Comparison of ENCODE assay signal across 8 cellular contexts in the genomic region with DNA sequence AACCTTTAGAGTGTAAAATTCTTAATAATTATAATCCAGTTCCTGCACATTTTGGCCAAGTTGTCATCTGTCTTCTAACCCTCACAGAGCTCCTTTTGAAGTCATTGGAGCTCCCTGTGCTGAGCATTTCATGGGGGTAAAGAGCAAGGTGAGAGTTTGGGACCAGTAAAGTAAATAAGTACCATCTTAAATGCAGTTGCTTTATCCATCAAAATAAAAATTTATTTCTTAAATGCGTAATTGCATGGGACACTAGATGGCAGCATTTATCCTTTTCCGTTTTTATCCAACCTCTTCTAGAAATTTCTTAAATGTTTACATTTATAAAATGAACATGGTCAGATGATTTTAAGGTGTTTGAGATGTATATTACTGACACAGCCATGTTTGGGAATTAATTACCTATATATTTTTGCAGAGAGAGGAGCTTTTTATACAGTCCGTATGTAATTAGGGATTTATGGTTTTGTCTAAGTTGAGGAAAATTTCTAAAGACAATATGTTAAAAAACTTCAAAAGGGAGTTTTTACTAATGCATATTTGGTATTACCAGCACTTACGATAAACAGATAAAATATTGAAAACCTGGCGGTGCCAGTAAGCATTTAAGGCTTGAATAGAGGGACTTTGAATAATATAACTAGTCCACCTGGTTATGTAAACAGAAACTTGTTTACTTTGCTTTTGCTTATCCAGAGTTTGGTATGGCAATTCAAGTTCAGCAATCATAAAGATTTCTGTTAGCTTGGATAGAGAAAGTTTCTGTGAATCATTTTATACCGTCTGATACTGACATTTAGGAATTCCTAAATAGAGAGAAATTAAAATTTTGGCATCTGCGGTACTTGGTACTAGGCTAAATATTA. TPM values are rescaled to one million over a fixed set of nuclear protein-coding genes. Genes with fewer than 3 reads are reported as not detected.
DNase-seq lines count a peak whose midpoint lies in the region; ATAC-seq, FAIRE-seq and TF ChIP-seq lines count a peak whose summit lies in the region.

No MANE protein-coding gene starts in this region.

- no peak overlapping the region for H3K4me3 Mint-ChIP-seq in CD14-positive monocyte
- H3K4me3 Mint-ChIP-seq in naive thymus-derived CD4-positive, alpha-beta T cell: no peak overlapping the region

- H3K9me3 ChIP-seq in K562 (replicated peaks; ENCODE audit: control insufficient read depth, insufficient read depth, low read depth, low read length): no peaks in the 10 kb centered on the region
- H3K9me3 ChIP-seq in naive thymus-derived CD4-positive, alpha-beta T cell (ENCODE audit: control insufficient read depth in 2 of 3, low read length in 3 of 3): no peaks in the 10 kb centered on the region

- peaks cover 0 to 14% of the 10 kb centered on the region in 2 experiments; a peak in 2 of 5 replicates for H3K4me1 ChIP-seq in K562 (replicated peaks in 1 of 2; ENCODE audit: control insufficient read depth in 2 of 2, insufficient read depth in 2 of 2, low read length in 2 of 2)
- H3K4me1 ChIP-seq in naive thymus-derived CD4-positive, alpha-beta T cell (ENCODE audit: control insufficient read depth in 2 of 2, insufficient read depth in 2 of 2, low read length in 2 of 2): no peaks in the 10 kb centered on the region

- TF ChIP-seq POLR2A in K562 (conservative IDR thresholded peaks at IDR 0.05): no peak

- H3K27me3 ChIP-seq in K562 (ENCODE audit: control insufficient read depth in 2 of 2, insufficient read depth in 2 of 2, low read length in 2 of 2): no peaks in the 10 kb centered on the region
- H3K27me3 ChIP-seq in naive thymus-derived CD4-positive, alpha-beta T cell (ENCODE audit: control insufficient read depth in 2 of 2, insufficient read depth in 2 of 2, low read length in 2 of 2): no peaks in the 10 kb centered on the region

- no peaks in the 10 kb centered on the region for H3K27me3 Mint-ChIP-seq in CD14-positive monocyte (ENCODE audit: low read depth in 3 of 3)
- H3K27me3 Mint-ChIP-seq in naive thymus-derived CD4-positive, alpha-beta T cell: no peaks in the 10 kb centered on the region

- no peak overlapping the region for H3K4me3 ChIP-seq in K562
- no peak overlapping the region for H3K4me3 ChIP-seq in naive thymus-derived CD4-positive, alpha-beta T cell (ENCODE audit: low read length)

- no peak; a peak in 1 of 4 replicates for TF ChIP-seq RAD21 in K562 (CRISPR knock-in tag; conservative IDR thresholded peaks at IDR 0.05 in 1 of 2, IDR thresholded peaks at IDR 0.05 in 1 of 2)

- H3K9me3 Mint-ChIP-seq in CD14-positive monocyte: no peaks in the 10 kb centered on the region
- H3K9me3 Mint-ChIP-seq in naive thymus-derived CD4-positive, alpha-beta T cell: no peaks in the 10 kb centered on the region

- peaks cover 38% of the 10 kb centered on the region for H3K4me1 Mint-ChIP-seq in CD14-positive monocyte
- H3K4me1 Mint-ChIP-seq in naive thymus-derived CD4-positive, alpha-beta T cell: peaks cover 11 to 27% (median 20%) of the 10 kb centered on the region in 7 donors

- no peak overlapping the region for H3K27ac ChIP-seq in K562 (ENCODE audit: extremely low read depth, low read depth, low read length)
- no peak overlapping the region for H3K27ac ChIP-seq in naive thymus-derived CD4-positive, alpha-beta T cell (ENCODE audit: low read depth, low read length)

- no peak for DNase-seq in CD14-positive monocyte (ENCODE audit: low spot score)
- DNase-seq in LHCN-M2 (ENCODE audit: low read depth): peak; percentile 33
- DNase-seq in K562 (ENCODE audit: extremely low read depth in 1 of 4, low spot score in 3 of 4): no peak
- DNase-seq in lung microvascular endothelial cell (ENCODE audit: low read depth in 2 of 2): peak; percentile 34 to 37
- DNase-seq in central memory CD4-positive, alpha-beta T cell: no peak
- no peak for DNase-seq in naive thymus-derived CD4-positive, alpha-beta T cell
- no peak for DNase-seq in globus pallidus (ENCODE audit: low spot score)

- WGBS in K562 (ENCODE audit: insufficient coverage, low coverage, missing lambda C conversion rate): 73% methylated on average over 7 of the region's 7 CpGs

- peaks cover 85% of the 10 kb centered on the region for H3K79me2 ChIP-seq in K562 (ENCODE audit: control insufficient read depth, insufficient read depth, low read length)

- ATAC-seq in K562 (no peak), HG03108 (IDR thresholded peaks at IDR 0.05; ENCODE audit: unreplicated experiment) (no peak)
- no peak for ATAC-seq in naive thymus-derived CD4-positive, alpha-beta T cell

- peaks cover 76% of the 10 kb centered on the region for H3K36me3 ChIP-seq in K562 (ENCODE audit: control insufficient read depth, insufficient read depth, low read length)
- peaks cover 0 to 24% (median 6%) of the 10 kb centered on the region in 3 experiments for H3K36me3 ChIP-seq in naive thymus-derived CD4-positive, alpha-beta T cell (ENCODE audit: control insufficient read depth in 2 of 3, insufficient read depth in 3 of 3, low read length in 3 of 3)

- in situ Hi-C loops in K562 (cut with MboI): no loop called here

- intact Hi-C loops in CD14-positive monocyte (cut with micrococcal nuclease) (loop anchor here in 1 of 2 donors (10.0 kb wide), 1 partner anchor 121 kb away; no protein-coding TSS in a partner anchor), K562 (cut with micrococcal nuclease) (loop anchor here (1.0 kb wide), 1 partner anchor 24 kb away; no protein-coding TSS in a partner anchor)
- intact Hi-C loops in naive thymus-derived CD4-positive, alpha-beta T cell (cut with micrococcal nuclease): loop anchor here in 1 of 2 donors (1.0 kb wide), 1 partner anchor 24 kb away; no protein-coding TSS in a partner anchor

- no peaks in the 10 kb centered on the region for H3K9me1 ChIP-seq in K562 (ENCODE audit: control insufficient read depth, insufficient read depth, low read length)

- POLR2A ChIA-PET in K562 (lab: Yijun Ruan, JAX): interaction anchor here (0.9 kb wide), 1 partner anchor 10 kb away, joined by 6 read pairs; no protein-coding TSS in a partner anchor
- POLR2A ChIA-PET in naive thymus-derived CD4-positive, alpha-beta T cell (lab: Charles Lee): interaction anchor here (0.6 kb wide), 1 partner anchor 202 kb away, joined by 3 read pairs; no protein-coding TSS in a partner anchor

- FAIRE-seq in K562 (lab: Jason Lieb, UNC): no peak

- H3K4me2 ChIP-seq in K562 (ENCODE audit: insufficient read depth, low read length): no peak overlapping the region

- H4K20me1 ChIP-seq in K562 (replicated peaks; ENCODE audit: control insufficient read depth, insufficient read depth, low read length): no peaks in the 10 kb centered on the region; the same call in 1 of the 2 replicates

- TF ChIP-seq EP300 in K562 (IDR thresholded peaks at IDR 0.05; ENCODE audit: low read length): no peak

- H2AFZ ChIP-seq in K562 (ENCODE audit: low read depth, low read length): no peak overlapping the region

- no TSS peak for BruUV-seq in K562 (replicated peaks; lab: Mats Ljungman, UMichigan)

- TF ChIP-seq CTCF in CD14-positive monocyte (IDR thresholded peaks at IDR 0.05) (peak; percentile 65), K562 (IDR thresholded peaks at IDR 0.05 in 2 of 3, conservative IDR thresholded peaks at IDR 0.05 in 1 of 3; ENCODE audit: insufficient read depth in 2 of 3, low read depth in 1 of 3, low read length in 3 of 3) (peak in 2 of 3 experiments; percentile 12 to 45; a peak in 3 of 6 replicates)

- H3K27ac Mint-ChIP-seq in CD14-positive monocyte: no peak overlapping the region
- no peak overlapping the region for H3K27ac Mint-ChIP-seq in naive thymus-derived CD4-positive, alpha-beta T cell

- H3K9ac ChIP-seq in K562 (ENCODE audit: insufficient read depth in 1 of 2, low read depth in 2 of 2, low read length in 2 of 2): no peak overlapping the region

- CTCF ChIA-PET in K562 (lab: Yijun Ruan, JAX; ENCODE audit: low intra/inter-chr PET ratio): no interaction called here
- CTCF ChIA-PET in naive thymus-derived CD4-positive, alpha-beta T cell (lab: Charles Lee): interaction anchor here (0.6 kb wide), 1 partner anchor 11 kb away, joined by 3 read pairs; no protein-coding TSS in a partner anchor

- peaks cover 42 to 49% of the 10 kb centered on the region in 2 donors for H3K36me3 Mint-ChIP-seq in CD14-positive monocyte
- peaks cover 0 to 37% (median 12%) of the 10 kb centered on the region in 5 donors for H3K36me3 Mint-ChIP-seq in naive thymus-derived CD4-positive, alpha-beta T cell

TF ChIP-seq in K562, 482 proteins besides CTCF, POLR2A, EP300 and RAD21 (continues in another document):
- no peak for TF ChIP-seq TBL1XR1 (IDR thresholded peaks at IDR 0.05; ENCODE audit: low read length in 2 of 2)
- no peak for TF ChIP-seq PURB (CRISPR knock-in tag; IDR thresholded peaks at IDR 0.05; ENCODE audit: low read depth)

RNA-seq across cellular contexts. Expression of a gene that starts 54.5 kb away (rescaled TPM):
- polyA plus RNA-seq in CD14-positive monocyte (10 to 100 TPM; 19.9 to 24.4 TPM), K562 (2011; rRNA removed) (96.7 and 115 TPM in 2 replicates), K562 (2014; fragmentation: Illumina TruSeq; extraction: Trizol) (69.4 and 78.8 TPM in 2 replicates), K562 (2014; fragmentation: Nextera tagmentation; extraction: Ambion mirVana) (10 to 100 TPM; 21.3 to 28.0 TPM), K562 (2014; rRNA removed) (66.0 and 75.5 TPM in 2 replicates)
- total RNA-seq in LHCN-M2 (2014; rRNA removed) (178 and 215 TPM in 2 replicates), K562 (2014; rRNA removed) (88.2 and 99.7 TPM in 2 replicates), K562 (2014; rRNA removed; fragmentation: Illumina TruSeq; extraction: Trizol) (123 and 145 TPM in 2 replicates), K562 (2015; rRNA removed; fragmentation: Illumina TruSeq; extraction: Trizol) (102 and 108 TPM in 2 replicates), K562 (2021) (78.7 and 85.2 TPM in 2 replicates), lung microvascular endothelial cell (82.8 and 109 TPM in 2 replicates)
- polyA plus RNA-seq in LHCN-M2 (2012): 44.6 TPM
- total RNA-seq in K562 (2011; cell fraction: chromatin; rRNA removed; ENCODE audit: low replicate concordance): 104 and 200 TPM in 2 replicates
- 86.9 and 118 TPM in 2 replicates for total RNA-seq in K562 (2011; cell fraction: nucleolus; rRNA removed)
- 148 and 153 TPM in 2 replicates for total RNA-seq in K562 (2011; cell fraction: nucleoplasm; rRNA removed)
- 44.3 and 75.1 TPM in 2 replicates for polyA plus RNA-seq in K562 (2011; cell fraction: cytosol; rRNA removed)
- 31.8 and 43.0 TPM in 2 replicates for polyA plus RNA-seq in K562 (2011; cell fraction: nucleus; rRNA removed)
- 72.6 and 74.2 TPM in 2 replicates for polyA plus RNA-seq in K562 (2012)
- 184 and 219 TPM in 2 replicates for polyA minus RNA-seq in K562 (2011; rRNA and poly(A)+ RNA removed)
- polyA minus RNA-seq in K562 (2011; cell fraction: cytosol; rRNA and poly(A)+ RNA removed): 52.7 and 79.6 TPM in 2 replicates
- 44.4 and 83.9 TPM in 2 replicates for polyA minus RNA-seq in K562 (2011; cell fraction: nucleus; rRNA and poly(A)+ RNA removed)
- 10 to 100 TPM; 30.3 to 69.6 (median 40.5) TPM for total RNA-seq in naive thymus-derived CD4-positive, alpha-beta T cell
- 10 to 100 TPM; 21.7 to 42.5 TPM for polyA plus RNA-seq in naive thymus-derived CD4-positive, alpha-beta T cell

Comparison
In these comparisons a context has a peak if more than half of its experiments do, and no peak if none do; other contexts are left out.
1. DNase-seq: peak in LHCN-M2 (single experiment) and lung microvascular endothelial cell (2 of 2); none in CD14-positive monocyte (single experiment), K562 (0 of 4), central memory CD4-positive, alpha-beta T cell (single experiment), naive thymus-derived CD4-positive, alpha-beta T cell (0 of 9) and globus pallidus (single experiment).